ENCODE assay signal across 9 cellular contexts in genomic region chr9:17531642-17532254, GRCh38. TPM values are rescaled to one million over a fixed set of nuclear protein-coding genes. Genes with fewer than 3 reads are reported as not detected.
DNase-seq lines count a peak whose midpoint lies in the region; ATAC-seq, FAIRE-seq and TF ChIP-seq lines count a peak whose summit lies in the region.
"Had no signal": no experiment of that assay in that cellular context is flagged by ENCODE, and none has a peak within 500 bp of the region (broad histone marks: within the 10 kb centered on the region; RNA-seq: fewer than 3 reads in every experiment).

No MANE protein-coding gene starts in this region.

- peaks cover 9% of the 10 kb centered on the region for H3K4me1 Mint-ChIP-seq in neural crest cell
- H3K4me1 Mint-ChIP-seq: CD4-positive, CD25-positive, alpha-beta regulatory T cell had no signal

- H3K79me2 ChIP-seq in PC-3 (ENCODE audit: low read length) (no peaks in the 10 kb centered on the region), H1 (ENCODE audit: control insufficient read depth in 1 of 2, insufficient read depth in 2 of 2, low read length in 2 of 2) (no peaks in the 10 kb centered on the region)

- peak; percentile 80 to 83 for TF ChIP-seq RAD21 in H1 (IDR thresholded peaks at IDR 0.05 in 1 of 2, conservative IDR thresholded peaks at IDR 0.05 in 1 of 2; ENCODE audit: low read depth in 2 of 2, low read length in 2 of 2)

- H3F3A ChIP-seq in PC-3 (ENCODE audit: low read length, unreplicated experiment): no peaks in the 10 kb centered on the region

- H3K27ac ChIP-seq in PC-3 (ENCODE audit: low read length) (no peak overlapping the region), H1 (ENCODE audit: low read depth, low read length) (no peak overlapping the region)

- H3K9me3 Mint-ChIP-seq in neural crest cell: no peaks in the 10 kb centered on the region

- TF ChIP-seq CTCF in PC-3 (conservative IDR thresholded peaks at IDR 0.05; ENCODE audit: low read depth, low read length): peak; percentile 61
- TF ChIP-seq CTCF in H1 (IDR thresholded peaks at IDR 0.05; ENCODE audit: control extremely low read depth in 1 of 3, insufficient read depth in 1 of 3, low read depth in 1 of 3, low read length in 3 of 3): peak in 2 of 3 experiments; percentile 53 to 92; a peak in 3 of 4 replicates
- peak; percentile 92 for TF ChIP-seq CTCF in neural crest cell (conservative IDR thresholded peaks at IDR 0.05)

- H2AFZ ChIP-seq in PC-3 (ENCODE audit: low read length): peak overlapping the region; percentile 63
- H2AFZ ChIP-seq in H1 (ENCODE audit: low read length): peak overlapping the region; percentile 96

- H3K4ac ChIP-seq in H1 (replicated peaks; ENCODE audit: insufficient read length, low read depth, low read length): no peak overlapping the region

- no peaks in the 10 kb centered on the region for H3K9me2 ChIP-seq in PC-3 (replicated peaks; ENCODE audit: low read length)

- POLR2A ChIA-PET in PC-3 (lab: Charles Lee; ENCODE audit: unreplicated experiment) (no interaction called here), H1 (lab: Charles Lee; ENCODE audit: partially characterized antibody) (no interaction called here)

- H2BK5ac ChIP-seq in H1 (ENCODE audit: low read depth, low read length): no peak overlapping the region

- peak; percentile 85 for ATAC-seq in GM19351 (IDR thresholded peaks at IDR 0.05; ENCODE audit: unreplicated experiment)
- ATAC-seq in HG03378 (IDR thresholded peaks at IDR 0.05; ENCODE audit: unreplicated experiment): peak; percentile 89
- 0 out of 2 replicates have a peak, but pooled peaks have one; percentile 35 for ATAC-seq in PC-3

- BruUV-seq in PC-3 (replicated peaks; lab: Mats Ljungman, UMichigan): no TSS peak

- H3K4me1 ChIP-seq in PC-3 (ENCODE audit: insufficient read depth, low read length): no peaks in the 10 kb centered on the region
- H3K4me1 ChIP-seq in H1 (replicated peaks in 1 of 4; ENCODE audit: control insufficient read depth in 3 of 4, insufficient read depth in 4 of 4, low read length in 3 of 4): no peaks in the 10 kb centered on the region; a peak in 1 of 7 replicates

- no peak overlapping the region for H4K5ac ChIP-seq in H1 (ENCODE audit: insufficient read length, low read depth, low read length)

- H3K4me3 Mint-ChIP-seq in neural crest cell: no peak overlapping the region
- H3K4me3 Mint-ChIP-seq: CD4-positive, CD25-positive, alpha-beta regulatory T cell had no signal

- no peaks in the 10 kb centered on the region for H3K9me3 ChIP-seq in PC-3 (ENCODE audit: low read length)
- H3K9me3 ChIP-seq in H1 (ENCODE audit: insufficient read depth in 2 of 2, low read depth in 1 of 2, low read length in 1 of 2): no peaks in the 10 kb centered on the region

- 46% methylated on average over 10 of the region's 10 CpGs; no CpG with 5 or more reads in 1 of the 2 experiments for WGBS in H1 (ENCODE audit: extremely low coverage in 1 of 2, insufficient coverage in 1 of 2, insufficient read length in 1 of 2, insufficient replicate concordance in 2 of 2, low coverage in 1 of 2, low lambda C conversion rate in 2 of 2, missing lambda C conversion rate in 1 of 2), 2 experiments

- H3K27me3 Mint-ChIP-seq in neural crest cell (ENCODE audit: low read depth): no peaks in the 10 kb centered on the region
- H3K27me3 Mint-ChIP-seq: CD4-positive, CD25-positive, alpha-beta regulatory T cell had no signal

- no peak overlapping the region for H3K14ac ChIP-seq in H1 (ENCODE audit: insufficient read length)

- TF ChIP-seq EP300 in H1 (IDR thresholded peaks at IDR 0.05; ENCODE audit: borderline replicate concordance in 1 of 2, low read depth in 2 of 2, low read length in 2 of 2): no peak

- no peak overlapping the region for H4K8ac ChIP-seq in H1 (ENCODE audit: extremely low read depth, insufficient read depth, low read length)

- peak overlapping the region; percentile 72 for H3K4me2 ChIP-seq in PC-3 (ENCODE audit: low read length)
- H3K4me2 ChIP-seq in H1 (ENCODE audit: insufficient read depth in 1 of 2, low read depth in 2 of 2, low read length in 2 of 2): no peak overlapping the region

- intact Hi-C loops in PC-3 (cut with micrococcal nuclease): loop anchor here (2.0 to 10.0 kb wide), 2 partner anchors 263 to 673 kb away; no protein-coding TSS in a partner anchor

- H4K20me1 ChIP-seq in PC-3 (ENCODE audit: low read length): no peaks in the 10 kb centered on the region
- H4K20me1 ChIP-seq in H1 (replicated peaks in 1 of 2; ENCODE audit: control insufficient read depth in 1 of 2, insufficient read depth in 2 of 2, low read length in 2 of 2): no peaks in the 10 kb centered on the region

- no peak overlapping the region for H2BK20ac ChIP-seq in H1 (ENCODE audit: low read length)

- no peak overlapping the region for H3K4me3 ChIP-seq in PC-3 (ENCODE audit: low read length)
- H3K4me3 ChIP-seq in H1 (ENCODE audit: extremely low read depth in 1 of 4, insufficient read depth in 2 of 4, low read depth in 3 of 4, low read length in 4 of 4): no peak overlapping the region

- TF ChIP-seq POLR2A in H1 (IDR thresholded peaks at IDR 0.05; ENCODE audit: control extremely low read depth in 1 of 2, low read depth in 2 of 2, low read length in 2 of 2): no peak

- H3K36me3 Mint-ChIP-seq in neural crest cell (ENCODE audit: low read depth): no peaks in the 10 kb centered on the region
- H3K36me3 Mint-ChIP-seq: CD4-positive, CD25-positive, alpha-beta regulatory T cell had no signal

- H3K23ac ChIP-seq in H1 (ENCODE audit: insufficient read length): no peak overlapping the region

- H3K27ac Mint-ChIP-seq in neural crest cell (ENCODE audit: unreplicated experiment): no peak overlapping the region
- H3K27ac Mint-ChIP-seq: CD4-positive, CD25-positive, alpha-beta regulatory T cell had no signal

- no peak overlapping the region for H2BK12ac ChIP-seq in H1 (ENCODE audit: low read depth, low read length)

- no peak overlapping the region for H4K91ac ChIP-seq in H1 (replicated peaks; ENCODE audit: insufficient read length, low read length)

- no peak overlapping the region for H3K9ac ChIP-seq in PC-3 (ENCODE audit: low read length)
- H3K9ac ChIP-seq in H1 (replicated peaks in 1 of 4; ENCODE audit: extremely low read depth in 1 of 4, low read depth in 3 of 4, low read length in 3 of 4): no peak overlapping the region

- peak; percentile 10 to 54 (median 28) for DNase-seq in NCI-H1417 (lab: John Stamatoyannopoulos, UW)
- DNase-seq in NCI-H1417 treated with DMSO at 0.1 percent for 48 hours (lab: John Stamatoyannopoulos, UW): no peak
- peak; percentile 60 for DNase-seq in PC-3
- peak in 1 of 2 experiments; percentile 73 for DNase-seq in H1 (ENCODE audit: low read depth in 1 of 2, low spot score in 2 of 2)
- DNase-seq in neural crest cell (ENCODE audit: low read depth, low spot score): peak; percentile 57
- no peak for DNase-seq in SW 1271 (lab: John Stamatoyannopoulos, UW)

- no peak overlapping the region for H2BK15ac ChIP-seq in H1 (ENCODE audit: low read length)

- no peaks in the 10 kb centered on the region for H3K23me2 ChIP-seq in H1 (ENCODE audit: low read depth, low read length)

- no peak overlapping the region for H2BK120ac ChIP-seq in H1 (replicated peaks; ENCODE audit: low read depth, low read length)

- CTCF ChIA-PET in PC-3 (lab: Charles Lee) (interaction anchor here (0.6 to 1.0 kb wide), 2 partner anchors 11 to 271 kb away, joined by 3 to 5 read pairs; no protein-coding TSS in a partner anchor), H1 (lab: Charles Lee; ENCODE audit: partially characterized antibody) (interaction anchor here (0.6 to 9.5 kb wide), 42 partner anchors 8 to 1090 kb away, joined by 3 to 95 read pairs (median 4); no protein-coding TSS in a partner anchor)

- H3K18ac ChIP-seq in H1 (ENCODE audit: extremely low read depth, low read length): no peak overlapping the region

- H3K56ac ChIP-seq in H1 (replicated peaks; ENCODE audit: insufficient read length, low read depth, low read length): no peak overlapping the region

- no peak for FAIRE-seq in H1 (lab: Jason Lieb, UNC)

- H2AK5ac ChIP-seq in H1 (ENCODE audit: low read depth, low read length): no peak overlapping the region

- H3K27me3 ChIP-seq in PC-3 (ENCODE audit: low read length) (no peaks in the 10 kb centered on the region), H1 (replicated peaks in 1 of 4; ENCODE audit: control insufficient read depth in 3 of 4, extremely low read depth in 1 of 4, insufficient read depth in 3 of 4, low read length in 3 of 4) (no peaks in the 10 kb centered on the region)

- H3K36me3 ChIP-seq in PC-3 (ENCODE audit: low read depth, low read length): no peaks in the 10 kb centered on the region
- H3K36me3 ChIP-seq in H1 (ENCODE audit: control insufficient read depth in 2 of 4, insufficient read depth in 4 of 4, low read length in 3 of 4): no peaks in the 10 kb centered on the region; a peak in 1 of 8 replicates

- no peaks in the 10 kb centered on the region for H3K79me1 ChIP-seq in H1 (ENCODE audit: low read depth, low read length)

TF ChIP-seq in H1, 55 proteins besides CTCF, POLR2A, EP300 and RAD21:
- no peak for TF ChIP-seq EZH2 (IDR thresholded peaks at IDR 0.05; ENCODE audit: low read depth, low read length, severe bottlenecking)
- no peak for TF ChIP-seq KDM4A (IDR thresholded peaks at IDR 0.05; ENCODE audit: low read depth, low read length, severe bottlenecking)
- peak; percentile 90 for TF ChIP-seq YY1 (IDR thresholded peaks at IDR 0.05; ENCODE audit: low read depth, low read length)
- TF ChIP-seq BACH1 (IDR thresholded peaks at IDR 0.05; ENCODE audit: low read length): no peak
- peak; percentile 17; the same call in 1 of the 2 replicates for TF ChIP-seq MAX (IDR thresholded peaks at IDR 0.05)
- no peak for TF ChIP-seq CBX5 (IDR thresholded peaks at IDR 0.05; ENCODE audit: low read depth, low read length)

RNA-seq across cellular contexts. Expression of gene SH3GL2, which starts 47.1 kb away (rescaled TPM):
- 1.4 and 2.9 TPM in 2 replicates for total RNA-seq in PC-3 (2014; rRNA removed)
- total RNA-seq in H1 (2021; fragmentation: NEBNext Ultra II Directional; extraction: Animal tissue kit (Norgen Biotek cat#: 25700)): 4.9 and 5.3 TPM in 2 replicates
- 3.2 and 4.7 TPM in 2 replicates for polyA plus RNA-seq in H1 (2011; rRNA removed)
- 4.8 TPM for polyA plus RNA-seq in H1 (2011; cell fraction: cytosol; rRNA removed)
- polyA plus RNA-seq in H1 (2011; cell fraction: nucleus; rRNA removed): 4.3 TPM
- polyA plus RNA-seq in H1 (2012, experiment 1 of 2): 4.9 to 6.2 TPM (median 5.6 TPM) in 4 replicates
- 1.3 TPM for polyA plus RNA-seq in H1 (2012, experiment 2 of 2)
- polyA plus RNA-seq in H1 (2013, experiment 1 of 2): 3.1 TPM
- 3.4 TPM for polyA plus RNA-seq in H1 (2013, experiment 2 of 2)
- polyA minus RNA-seq in H1 (2011; rRNA and poly(A)+ RNA removed): 4.2 and 6.3 TPM in 2 replicates
- 12.8 TPM for polyA minus RNA-seq in H1 (2011; cell fraction: cytosol; rRNA and poly(A)+ RNA removed)
- polyA minus RNA-seq in H1 (2011; cell fraction: nucleus; rRNA and poly(A)+ RNA removed): 7.8 TPM
- 0.89 and 1.1 TPM in 2 replicates for total RNA-seq in neural crest cell
- total RNA-seq: CD4-positive, CD25-positive, alpha-beta regulatory T cell had no signal
- polyA plus RNA-seq: CD4-positive, CD25-positive, alpha-beta regulatory T cell had no signal

Comparison
In these comparisons a context has a peak if more than half of its experiments do, and no peak if none do; other contexts are left out.
1. DNase-seq: peak in NCI-H1417 (3 of 3), PC-3 (single experiment) and neural crest cell (single experiment); none in NCI-H1417 treated with DMSO at 0.1 percent for 48 hours (single experiment) and SW 1271 (0 of 2).
2. ATAC-seq: peak in every context shown above with its lines; median percentile 89 in HG03378; 85 in GM19351; 35 in PC-3.
3. Peak in every context shown above with its lines, with median percentiles within 50 percentile points of each other: CTCF ChIP-seq.